Comparison of ENCODE assay signal across 26 cellular contexts in genomic region chr10:33485276-33485675, GRCh38.
DNase-seq lines count a peak whose midpoint lies in the region; FAIRE-seq and TF ChIP-seq lines count a peak whose summit lies in the region.
"Had no signal": no experiment of that assay in that cellular context is flagged by ENCODE, and none has a peak within 500 bp of the region (broad histone marks: within the 10 kb centered on the region; RNA-seq: fewer than 3 reads in every experiment).

No MANE protein-coding gene starts in this region.

- CTCF ChIA-PET in HEK293 (lab: Yijun Ruan, JAX) = interaction anchor here (0.6 to 1.6 kb wide), 3 partner anchors 152 to 1049 kb away, joined by 3 to 5 read pairs (median 3); no protein-coding TSS in a partner anchor

- no peak for TF ChIP-seq CTCF in HEK293 (tag by site-specific recombination; IDR thresholded peaks at IDR 0.05)
- no peak for TF ChIP-seq CTCF in astrocyte (IDR thresholded peaks at IDR 0.05; ENCODE audit: insufficient read depth, low read depth, low read length)
- TF ChIP-seq CTCF in osteocyte (IDR thresholded peaks at IDR 0.05) = no peak
- TF ChIP-seq CTCF in left ventricle myocardium inferior (IDR thresholded peaks at IDR 0.05; ENCODE audit: borderline replicate concordance) = no peak

- H3K9me3 Mint-ChIP-seq in astrocyte (ENCODE audit: unreplicated experiment) (no peaks in the 10 kb centered on the region), osteocyte (ENCODE audit: unreplicated experiment) (no peaks in the 10 kb centered on the region)
- H3K9me3 Mint-ChIP-seq: activated T-helper 17 cell treated with anti-CD3 and anti-CD28 coated beads, Interleukin-2, amount 50 U/mL, for 72 hours; mesothelial cell of epicardium had no signal

- H3K4me1 ChIP-seq in HEK293 (ENCODE audit: control insufficient read depth, insufficient read depth, low read length) (peaks cover 20% of the 10 kb centered on the region), astrocyte (ENCODE audit: insufficient read depth, low read length) (no peaks in the 10 kb centered on the region), iPS-20b (ENCODE audit: insufficient read depth, low read length) (peaks cover 31% of the 10 kb centered on the region), left ventricle myocardium inferior (peaks cover 20% of the 10 kb centered on the region)

- H3K79me2 ChIP-seq in astrocyte (ENCODE audit: insufficient read depth, low read length) = no peaks in the 10 kb centered on the region

- intact Hi-C loops in left ventricle myocardium inferior (cut with micrococcal nuclease) = no loop called here

- DNase-seq in astrocyte (ENCODE audit: low read depth) = no peak
- DNase-seq in osteocyte (ENCODE audit: extremely low spot score, unreplicated experiment) = no peak
- DNase-seq in effector CD8-positive, alpha-beta T cell (lab: John Stamatoyannopoulos, UW) = no peak
- DNase-seq in activated CD4-positive, alpha-beta T cell treated with anti-CD3 and anti-CD28 coated beads, Interleukin-2, amount 50 U/mL, for 4 hours = no peak
- no peak for DNase-seq in left ventricle myocardium inferior
- DNase-seq: activated CD4-positive, alpha-beta T cell treated with anti-CD3 and anti-CD28 coated beads for 1 hour; activated CD8-positive, alpha-beta T cell treated with anti-CD3 and anti-CD28 coated beads, Interleukin-2, amount 10 ng/mL, durations not matched to agents 7 days and 5 days; activated naive CD4-positive, alpha-beta T cell treated with anti-CD3 and anti-CD28 coated beads, Interleukin-2, amount 50 U/mL, for 16 hours; C1 segment of cervical spinal cord; COR-L47; Kasumi-1; left ventricle myocardium superior; NCI-H1436 treated with DMSO at 0.1 percent for 48 hours; NCI-H2081 treated with DMSO at 0.1 percent for 48 hours; Peyer's patch; SHP77 treated with DMSO at 0.1 percent for 48 hours; stimulated activated CD4-positive, alpha-beta T cell treated with anti-CD3 and anti-CD28 coated beads, Interleukin-15, amount 100 ng/mL, for 24 hours; substantia nigra; trophoblast cell had no signal

- no peak overlapping the region for H2AFZ ChIP-seq in astrocyte (ENCODE audit: low read depth, low read length)

- H3K36me3 ChIP-seq in HEK293 (ENCODE audit: control insufficient read depth in 2 of 2, insufficient read depth in 1 of 2, low read length in 2 of 2) (no peaks in the 10 kb centered on the region), astrocyte (ENCODE audit: insufficient read depth, low read length) (no peaks in the 10 kb centered on the region), iPS-20b (ENCODE audit: insufficient read depth, low read depth, low read length) (no peaks in the 10 kb centered on the region), left ventricle myocardium inferior (no peaks in the 10 kb centered on the region)
- H3K36me3 ChIP-seq: Peyer's patch had no signal

- H3K9ac ChIP-seq in astrocyte (ENCODE audit: low read length) (no peak overlapping the region), iPS-20b (ENCODE audit: low read depth, low read length) (peak overlapping the region; percentile 12; the same call in 1 of the 2 replicates)

- H3K4me3 Mint-ChIP-seq in astrocyte (ENCODE audit: unreplicated experiment) (no peak overlapping the region), osteocyte (ENCODE audit: unreplicated experiment) (no peak overlapping the region)
- H3K4me3 Mint-ChIP-seq: activated CD8-positive, alpha-beta T cell treated with anti-CD3 and anti-CD28 coated beads, Interleukin-2, amount 10 ng/mL, durations not matched to agents 7 days and 5 days; activated T-helper 17 cell treated with anti-CD3 and anti-CD28 coated beads, Interleukin-2, amount 50 U/mL, for 72 hours; mesothelial cell of epicardium; stimulated activated memory B cell treated with anti-CD40 and anti-IgM and Interleukin-4, amounts not matched to agents 10 μg/mL and 1 μg/mL and 100 μg/mL, for 72 hours had no signal

- FAIRE-seq in astrocyte (lab: Jason Lieb, UNC) = no peak
- FAIRE-seq: G401.6, keratinocyte had no signal

- POLR2A ChIA-PET in HEK293 (lab: Yijun Ruan, JAX) = interaction anchor here (1.0 kb wide), 1 partner anchor 151 kb away, joined by 4 read pairs; the partner anchor contains the start of gene NRP1

- H3K36me3 Mint-ChIP-seq in astrocyte (ENCODE audit: low read depth, unreplicated experiment) (no peaks in the 10 kb centered on the region), osteocyte (ENCODE audit: unreplicated experiment) (no peaks in the 10 kb centered on the region)
- H3K36me3 Mint-ChIP-seq: mesothelial cell of epicardium; stimulated activated memory B cell treated with anti-CD40 and anti-IgM and Interleukin-4, amounts not matched to agents 10 μg/mL and 1 μg/mL and 100 μg/mL, for 72 hours had no signal

- H3K27me3 ChIP-seq in astrocyte (ENCODE audit: insufficient read depth, low read length) (peaks cover 3% of the 10 kb centered on the region), iPS-20b (ENCODE audit: insufficient read depth, low read length) (no peaks in the 10 kb centered on the region), left ventricle myocardium inferior (ENCODE audit: low read depth) (no peaks in the 10 kb centered on the region)
- H3K27me3 ChIP-seq: Peyer's patch had no signal

- H3K4me2 ChIP-seq in astrocyte (ENCODE audit: low read length) = no peak overlapping the region

- H3K4me1 Mint-ChIP-seq in astrocyte (ENCODE audit: low read depth, unreplicated experiment) = peaks cover 10% of the 10 kb centered on the region
- peaks cover 36% of the 10 kb centered on the region for H3K4me1 Mint-ChIP-seq in osteocyte (ENCODE audit: unreplicated experiment)
- H3K4me1 Mint-ChIP-seq: stimulated activated memory B cell treated with anti-CD40 and anti-IgM and Interleukin-4, amounts not matched to agents 10 μg/mL and 1 μg/mL and 100 μg/mL, for 72 hours had no signal

- H3K27ac Mint-ChIP-seq in astrocyte (ENCODE audit: unreplicated experiment) (peak overlapping the region; percentile 82), osteocyte (ENCODE audit: unreplicated experiment) (peak overlapping the region; percentile 23)
- H3K27ac Mint-ChIP-seq: activated CD8-positive, alpha-beta T cell treated with anti-CD3 and anti-CD28 coated beads, Interleukin-2, amount 10 ng/mL, durations not matched to agents 7 days and 5 days; activated T-helper 17 cell treated with anti-CD3 and anti-CD28 coated beads, Interleukin-2, amount 50 U/mL, for 72 hours; mesothelial cell of epicardium; stimulated activated memory B cell treated with anti-CD40 and anti-IgM and Interleukin-4, amounts not matched to agents 10 μg/mL and 1 μg/mL and 100 μg/mL, for 72 hours had no signal

- no peaks in the 10 kb centered on the region for H4K20me1 ChIP-seq in astrocyte (ENCODE audit: insufficient read depth, low read length)

- H3K27ac ChIP-seq in HEK293 (ENCODE audit: extremely low read depth, low read depth, low read length) = no peak overlapping the region; the same call in 1 of the 2 replicates
- no peak overlapping the region for H3K27ac ChIP-seq in astrocyte (ENCODE audit: low read depth, low read length)
- H3K27ac ChIP-seq in iPS-20b (ENCODE audit: low read length) = no peak overlapping the region
- H3K27ac ChIP-seq in left ventricle myocardium inferior (replicated peaks) = no peak overlapping the region
- H3K27ac ChIP-seq: Peyer's patch had no signal

- no peak overlapping the region for H3K4me3 ChIP-seq in HEK293 (ENCODE audit: low read depth, low read length)
- no peak overlapping the region for H3K4me3 ChIP-seq in astrocyte (ENCODE audit: insufficient read depth, low read depth, low read length)
- H3K4me3 ChIP-seq in iPS-20b (ENCODE audit: low read length) = no peak overlapping the region
- no peak overlapping the region for H3K4me3 ChIP-seq in left ventricle myocardium inferior
- H3K4me3 ChIP-seq: Peyer's patch had no signal

- H3K9me3 ChIP-seq in HEK293 (ENCODE audit: control insufficient read depth, insufficient read depth, low read depth, low read length) (no peaks in the 10 kb centered on the region), astrocyte (ENCODE audit: insufficient read depth, low read depth, low read length) (no peaks in the 10 kb centered on the region), iPS-20b (ENCODE audit: insufficient read depth, low read depth, low read length) (no peaks in the 10 kb centered on the region; the same call in 1 of the 2 replicates), left ventricle myocardium inferior (replicated peaks) (no peaks in the 10 kb centered on the region)
- H3K9me3 ChIP-seq: Peyer's patch had no signal

- peaks cover 3% of the 10 kb centered on the region for H3K27me3 Mint-ChIP-seq in astrocyte (ENCODE audit: low read depth, unreplicated experiment)
- H3K27me3 Mint-ChIP-seq in osteocyte (ENCODE audit: unreplicated experiment) = no peaks in the 10 kb centered on the region
- H3K27me3 Mint-ChIP-seq: activated T-helper 17 cell treated with anti-CD3 and anti-CD28 coated beads, Interleukin-2, amount 50 U/mL, for 72 hours had no signal

TF ChIP-seq in HEK293, 187 proteins besides CTCF, POLR2A, EP300 and RAD21:
- no peak for TF ChIP-seq FEZF1 (tag by site-specific recombination; IDR thresholded peaks at IDR 0.05)
- TF ChIP-seq ZXDB (tag by site-specific recombination; IDR thresholded peaks at IDR 0.05) = no peak
- 0 out of 2 replicates have a peak, but pooled peaks have one; percentile 8 for TF ChIP-seq ZNF335 (tag by site-specific recombination; conservative IDR thresholded peaks at IDR 0.05)
- TF ChIP-seq ZNF132 (tag by site-specific recombination; IDR thresholded peaks at IDR 0.05; ENCODE audit: borderline replicate concordance) = no peak
- TF ChIP-seq ZNF776 (tag by site-specific recombination; IDR thresholded peaks at IDR 0.05; ENCODE audit: borderline replicate concordance) = no peak
- TF ChIP-seq ZNF621 (tag by site-specific recombination; IDR thresholded peaks at IDR 0.05) = no peak
